12 cellular contexts compared by ENCODE assay signal in the genomic region with DNA sequence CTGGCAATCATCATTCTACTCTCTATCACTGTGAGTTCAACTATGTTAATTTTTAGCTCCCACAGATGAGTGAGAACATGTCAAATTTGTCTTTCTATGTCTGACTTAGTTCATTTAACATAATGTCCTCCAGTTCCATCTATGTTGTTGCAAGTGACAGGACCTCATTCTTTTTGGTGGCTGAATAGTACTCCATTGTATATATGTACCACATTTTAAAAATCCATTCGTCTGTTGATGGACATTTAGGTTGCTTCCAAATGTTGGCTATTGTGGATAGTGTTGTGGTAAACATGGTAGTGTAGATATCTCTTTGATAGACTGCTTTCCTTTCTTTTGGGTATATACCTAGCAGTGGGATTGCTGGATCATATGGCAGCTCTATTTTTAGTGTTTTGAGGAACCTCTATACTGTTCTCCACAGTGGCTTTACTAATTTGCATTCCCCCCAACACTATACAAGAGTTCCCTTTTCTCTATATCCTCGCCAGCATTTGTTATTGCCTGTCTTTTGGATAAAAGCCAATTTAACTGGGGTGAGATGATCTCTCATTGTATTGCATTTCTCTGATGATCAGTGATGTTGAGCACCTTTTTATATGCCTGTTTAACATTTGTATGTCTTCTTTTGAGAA.
"Had no signal": no experiment of that assay in that cellular context is flagged by ENCODE, and none has a peak within 500 bp of the region (broad histone marks: within the 10 kb centered on the region; RNA-seq: fewer than 3 reads in every experiment).

No MANE protein-coding gene starts in this region.

- H3K9me3 ChIP-seq: adrenal gland, stomach had no signal

- DNase-seq: activated CD4-positive, alpha-beta T cell treated with anti-CD3 and anti-CD28 coated beads, Interleukin-2, amount 50 U/mL, for 1 hour; activated naive CD4-positive, alpha-beta T cell treated with anti-CD3 and anti-CD28 coated beads, Interleukin-2, amount 50 U/mL, for 16 hours; activated T-cell treated with anti-CD3 and anti-CD28 coated beads, Interleukin-2, amount 50 U/mL, for 1 hour; adrenal gland; cortex of kidney; effector memory CD4-positive, alpha-beta T cell; kidney; stomach; T1000 had no signal

- H3K4me3 ChIP-seq: adrenal gland, hepatocyte, skin epidermis, stomach had no signal

- H2AFZ ChIP-seq: hepatocyte had no signal

- H3K4me2 ChIP-seq: hepatocyte had no signal

- H3K27me3 ChIP-seq: adrenal gland, hepatocyte, stomach had no signal

- H3K79me2 ChIP-seq: hepatocyte had no signal

- H3K27ac ChIP-seq: adrenal gland, hepatocyte, skin epidermis, stomach had no signal

- FAIRE-seq: kidney, urothelium cell line had no signal
